In genomic region chr22:48649466-48649865, GRCh38 we compare ENCODE assay signal across 17 cellular contexts.
DNase-seq lines count a peak whose midpoint lies in the region; ATAC-seq and TF ChIP-seq lines count a peak whose summit lies in the region.
"Had no signal": no experiment of that assay in that cellular context is flagged by ENCODE, and none has a peak within 500 bp of the region (broad histone marks: within the 10 kb centered on the region; RNA-seq: fewer than 3 reads in every experiment).

No MANE protein-coding gene starts in this region.

- H3K79me2 ChIP-seq in GM23338 (replicated peaks; ENCODE audit: insufficient read depth) = no peaks in the 10 kb centered on the region

- H3K36me3 ChIP-seq in left ventricle myocardium inferior (no peaks in the 10 kb centered on the region), GM23338 (ENCODE audit: insufficient read depth) (no peaks in the 10 kb centered on the region), esophagus muscularis mucosa (no peaks in the 10 kb centered on the region)
- H3K36me3 ChIP-seq: BLaER1 had no signal

- H3K4me2 ChIP-seq in GM23338 = no peak overlapping the region
- H3K4me2 ChIP-seq: BLaER1 had no signal

- WGBS in esophagus muscularis mucosa = 82% methylated on average over 15 of the region's 16 CpGs

- H3K9me3 Mint-ChIP-seq in GM23338 = no peaks in the 10 kb centered on the region
- no peaks in the 10 kb centered on the region for H3K9me3 Mint-ChIP-seq in neural crest cell
- peaks cover 18% of the 10 kb centered on the region for H3K9me3 Mint-ChIP-seq in MCF 10A (ENCODE audit: unreplicated experiment)
- H3K9me3 Mint-ChIP-seq: CD8-positive, alpha-beta T cell had no signal

- CTCF ChIA-PET in MCF 10A (lab: Yijun Ruan, JAX) = no interaction called here

- H3K4me1 Mint-ChIP-seq in GM23338 (no peaks in the 10 kb centered on the region; the same call in 2 of the 3 replicates), neural crest cell (peaks cover 3% of the 10 kb centered on the region), MCF 10A (ENCODE audit: insufficient read depth, unreplicated experiment) (no peaks in the 10 kb centered on the region)
- H3K4me1 Mint-ChIP-seq: B cell; CD4-positive, CD25-positive, alpha-beta regulatory T cell had no signal

- no peaks in the 10 kb centered on the region for H3K9me3 ChIP-seq in left ventricle myocardium inferior (replicated peaks)
- no peaks in the 10 kb centered on the region for H3K9me3 ChIP-seq in esophagus muscularis mucosa
- H3K9me3 ChIP-seq: BLaER1, Caco-2 had no signal

- H3K4me1 ChIP-seq in left ventricle myocardium inferior (no peaks in the 10 kb centered on the region), GM23338 (ENCODE audit: insufficient read depth) (no peaks in the 10 kb centered on the region), esophagus muscularis mucosa (no peaks in the 10 kb centered on the region)
- H3K4me1 ChIP-seq: Caco-2 had no signal

- H4K20me1 ChIP-seq in GM23338 (replicated peaks; ENCODE audit: insufficient read depth) = no peaks in the 10 kb centered on the region

- ATAC-seq in Right ventricle myocardium inferior (no peak), GM23338 (no peak)
- ATAC-seq: CD8-positive, alpha-beta T cell had no signal

- no peak for TF ChIP-seq EP300 in esophagus muscularis mucosa (IDR thresholded peaks at IDR 0.05)

- TF ChIP-seq POLR2A in esophagus muscularis mucosa (IDR thresholded peaks at IDR 0.05; ENCODE audit: low read depth) = no peak

- TF ChIP-seq CTCF in left ventricle myocardium inferior (IDR thresholded peaks at IDR 0.05; ENCODE audit: borderline replicate concordance) (no peak), GM23338 (conservative IDR thresholded peaks at IDR 0.05; ENCODE audit: low read depth in 2 of 2) (no peak), neural crest cell (conservative IDR thresholded peaks at IDR 0.05) (no peak), esophagus muscularis mucosa (IDR thresholded peaks at IDR 0.05) (no peak), MCF 10A (IDR thresholded peaks at IDR 0.05; ENCODE audit: unreplicated experiment) (no peak)

- DNase-seq in Right ventricle myocardium inferior (ENCODE audit: missing footprints) (peak; percentile 40), left ventricle myocardium inferior (no peak), GM23338 (ENCODE audit: low spot score) (no peak), neural crest cell (ENCODE audit: low read depth, low spot score) (no peak), esophagus muscularis mucosa (ENCODE audit: extremely low spot score) (no peak), MCF 10A (ENCODE audit: unreplicated experiment) (no peak)
- DNase-seq: Caco-2; CD4-positive, CD25-positive, alpha-beta regulatory T cell; CD8-positive, alpha-beta T cell; DMS153; DND-41; GOT3; HCEC 1CT had no signal

- H3K4me3 ChIP-seq in left ventricle myocardium inferior (no peak overlapping the region), GM23338 (no peak overlapping the region), esophagus muscularis mucosa (no peak overlapping the region)
- H3K4me3 ChIP-seq: BLaER1 had no signal

- peaks cover 5% of the 10 kb centered on the region for H3K27me3 Mint-ChIP-seq in GM23338 (ENCODE audit: insufficient read depth, low read depth, poor library complexity)
- H3K27me3 Mint-ChIP-seq in neural crest cell (ENCODE audit: low read depth) = no peaks in the 10 kb centered on the region
- no peaks in the 10 kb centered on the region for H3K27me3 Mint-ChIP-seq in MCF 10A (ENCODE audit: insufficient read depth, unreplicated experiment)
- H3K27me3 Mint-ChIP-seq: B cell; CD4-positive, CD25-positive, alpha-beta regulatory T cell had no signal

- no TSS peak for BruUV-seq in MCF 10A (replicated peaks; lab: Mats Ljungman, UMichigan)

- H3F3A ChIP-seq in GM23338 (replicated peaks; ENCODE audit: low read depth) = no peaks in the 10 kb centered on the region

- H3K36me3 Mint-ChIP-seq in GM23338 (ENCODE audit: low read depth) (no peaks in the 10 kb centered on the region; the same call in 2 of the 3 replicates), neural crest cell (ENCODE audit: low read depth) (no peaks in the 10 kb centered on the region), MCF 10A (ENCODE audit: insufficient read depth, unreplicated experiment) (no peaks in the 10 kb centered on the region)
- H3K36me3 Mint-ChIP-seq: CD4-positive, CD25-positive, alpha-beta regulatory T cell; CD8-positive, alpha-beta T cell had no signal

- H3K27me3 ChIP-seq in left ventricle myocardium inferior (ENCODE audit: low read depth) = peaks cover 41% of the 10 kb centered on the region
- H3K27me3 ChIP-seq in GM23338 (ENCODE audit: insufficient read depth) = no peaks in the 10 kb centered on the region
- H3K27me3 ChIP-seq in esophagus muscularis mucosa = peaks cover 0 to 22% (median 0%) of the 10 kb centered on the region in 4 donors
- H3K27me3 ChIP-seq: BLaER1 had no signal

- H3K27ac ChIP-seq in left ventricle myocardium inferior (replicated peaks) (no peak overlapping the region), GM23338 (ENCODE audit: low read depth) (no peak overlapping the region), esophagus muscularis mucosa (replicated peaks in 1 of 4) (no peak overlapping the region)
- H3K27ac ChIP-seq: 22Rv1, BLaER1, C4-2B had no signal

- H3K4me3 Mint-ChIP-seq in GM23338 (no peak overlapping the region), neural crest cell (no peak overlapping the region), MCF 10A (ENCODE audit: unreplicated experiment) (no peak overlapping the region)
- H3K4me3 Mint-ChIP-seq: B cell; CD8-positive, alpha-beta T cell had no signal

- intact Hi-C loops in Right ventricle myocardium inferior (cut with DNase I) = no loop called here
- intact Hi-C loops in left ventricle myocardium inferior (cut with micrococcal nuclease) = no loop called here
- intact Hi-C loops in esophagus muscularis mucosa (cut with DNase I) = no loop called here
- intact Hi-C loops in MCF 10A (cut with micrococcal nuclease) = no loop called here

- POLR2A ChIA-PET in MCF 10A (lab: Yijun Ruan, JAX) = interaction anchor here (0.5 kb wide), 1 partner anchor 23 kb away, joined by 3 read pairs; no protein-coding TSS in a partner anchor

- H2AFZ ChIP-seq in GM23338 = no peak overlapping the region

- H3K9me2 ChIP-seq in GM23338 (ENCODE audit: insufficient read depth) = no peaks in the 10 kb centered on the region

- peak overlapping the region; percentile 67; the same call in 1 of the 2 replicates for H3K27ac Mint-ChIP-seq in GM23338
- H3K27ac Mint-ChIP-seq in neural crest cell (ENCODE audit: unreplicated experiment) = peak overlapping the region; percentile 14
- no peak overlapping the region for H3K27ac Mint-ChIP-seq in MCF 10A (ENCODE audit: low read depth, unreplicated experiment)
- H3K27ac Mint-ChIP-seq: B cell; CD4-positive, CD25-positive, alpha-beta regulatory T cell; CD8-positive, alpha-beta T cell had no signal

TF ChIP-seq in GM23338, 12 proteins besides CTCF, POLR2A, EP300 and RAD21:
- TF ChIP-seq CREB1 (CRISPR knock-in tag; IDR thresholded peaks at IDR 0.05; ENCODE audit: low read depth) (no peak), ZNF331 (CRISPR knock-in tag; IDR thresholded peaks at IDR 0.05; ENCODE audit: low read depth) (no peak), ETS1 (IDR thresholded peaks at IDR 0.05) (no peak)
